Comparison of ENCODE assay signal across 1 cellular context in genomic region chr13:100600915-100601314, GRCh38.
TF ChIP-seq lines count a peak whose summit lies in the region.

No MANE protein-coding gene starts in this region.

TF ChIP-seq in K562, 482 proteins besides CTCF, POLR2A, EP300 and RAD21 (continued from another document and continues in another):
- TF ChIP-seq ZNF407 (IDR thresholded peaks at IDR 0.05; ENCODE audit: low read depth) = no peak
- no peak for TF ChIP-seq NFRKB (IDR thresholded peaks at IDR 0.05; ENCODE audit: low read depth)
- no peak for TF ChIP-seq ZNF280B (CRISPR knock-in tag; IDR thresholded peaks at IDR 0.05)
- no peak for TF ChIP-seq ZFP30 (CRISPR knock-in tag; IDR thresholded peaks at IDR 0.05; ENCODE audit: borderline replicate concordance)
- no peak for TF ChIP-seq SAFB2 (IDR thresholded peaks at IDR 0.05; ENCODE audit: borderline replicate concordance, low read depth, low read length, severe bottlenecking)
- TF ChIP-seq NEUROD1 (IDR thresholded peaks at IDR 0.05; ENCODE audit: borderline replicate concordance, low read depth, low read length, partially characterized antibody) = no peak
- TF ChIP-seq THRB (CRISPR knock-in tag; conservative IDR thresholded peaks at IDR 0.05) = no peak
- TF ChIP-seq SRF (CRISPR knock-in tag; IDR thresholded peaks at IDR 0.05) = no peak
- TF ChIP-seq CEBPZ (IDR thresholded peaks at IDR 0.05; ENCODE audit: borderline replicate concordance, low read depth, low read length) = no peak
- TF ChIP-seq SIN3A (IDR thresholded peaks at IDR 0.05; ENCODE audit: borderline replicate concordance in 2 of 2, control insufficient read depth in 1 of 2, low read depth in 2 of 2, low read length in 2 of 2) = no peak
- TF ChIP-seq RBM39 (optimal IDR thresholded peaks at IDR 0.05; ENCODE audit: low read depth, low read length) = no peak
- TF ChIP-seq NFYB (IDR thresholded peaks at IDR 0.05; ENCODE audit: extremely low read depth, insufficient read length) = no peak
- no peak for TF ChIP-seq HNRNPLL (IDR thresholded peaks at IDR 0.05; ENCODE audit: low read depth, low read length, poor library complexity, severe bottlenecking)
- TF ChIP-seq ZNF395 (CRISPR knock-in tag; IDR thresholded peaks at IDR 0.05) = no peak
- TF ChIP-seq HDAC2 (IDR thresholded peaks at IDR 0.05) = no peak
- no peak for TF ChIP-seq HBP1 (CRISPR knock-in tag; IDR thresholded peaks at IDR 0.05)
- TF ChIP-seq SOX6 (IDR thresholded peaks at IDR 0.05) = no peak
- TF ChIP-seq PREB (CRISPR knock-in tag; IDR thresholded peaks at IDR 0.05) = no peak
- TF ChIP-seq GABPB1 (CRISPR knock-in tag; IDR thresholded peaks at IDR 0.05) = no peak
- no peak for TF ChIP-seq TCF15 (CRISPR knock-in tag; IDR thresholded peaks at IDR 0.05)
- no peak for TF ChIP-seq REST (CRISPR knock-in tag; IDR thresholded peaks at IDR 0.05; ENCODE audit: low read depth)
- TF ChIP-seq HNRNPL (IDR thresholded peaks at IDR 0.05; ENCODE audit: low read depth, low read length) = no peak
- TF ChIP-seq XRCC3 (IDR thresholded peaks at IDR 0.05) = no peak
- TF ChIP-seq HEY1 (CRISPR knock-in tag; IDR thresholded peaks at IDR 0.05; ENCODE audit: borderline replicate concordance) = no peak
- TF ChIP-seq POLR2B (IDR thresholded peaks at IDR 0.05; ENCODE audit: low read depth, partially characterized antibody) = no peak
- no peak for TF ChIP-seq CLOCK (CRISPR knock-in tag; IDR thresholded peaks at IDR 0.05; ENCODE audit: borderline replicate concordance)
- no peak for TF ChIP-seq HLTF (IDR thresholded peaks at IDR 0.05)
